In genomic region chr17:73208139-73208827, GRCh38 we compare ENCODE assay signal across 1 cellular context.
A peak's percentile ranks its signal among the peaks of the same experiment; 100 is the strongest.
TF ChIP-seq lines count a peak whose summit lies in the region.

No MANE protein-coding gene starts in this region.

TF ChIP-seq in HepG2, 621 proteins besides CTCF, POLR2A, EP300 and RAD21:
- TF ChIP-seq JDP2 (CRISPR knock-in tag; IDR thresholded peaks at IDR 0.05; ENCODE audit: borderline replicate concordance) (no peak), TGIF2 (CRISPR knock-in tag; IDR thresholded peaks at IDR 0.05) (no peak), CENPT (CRISPR knock-in tag; IDR thresholded peaks at IDR 0.05; ENCODE audit: low read depth) (no peak), ZNF367 (CRISPR knock-in tag; IDR thresholded peaks at IDR 0.05; ENCODE audit: borderline replicate concordance) (no peak), THAP11 (CRISPR knock-in tag; IDR thresholded peaks at IDR 0.05) (no peak), GABPA (IDR thresholded peaks at IDR 0.05; ENCODE audit: low read depth, low read length) (no peak), GABPA (CRISPR knock-in tag; IDR thresholded peaks at IDR 0.05; ENCODE audit: low read depth) (no peak), FOXK1 (CRISPR knock-in tag; IDR thresholded peaks at IDR 0.05; ENCODE audit: borderline replicate concordance, low read depth) (no peak), ZNF496 (CRISPR knock-in tag; IDR thresholded peaks at IDR 0.05; ENCODE audit: insufficient replicate concordance) (no peak), ZNF24 (IDR thresholded peaks at IDR 0.05) (no peak), AGO2 (optimal IDR thresholded peaks at IDR 0.05; ENCODE audit: low read depth, low read length) (peak; percentile 82), NKX3-1 (CRISPR knock-in tag; IDR thresholded peaks at IDR 0.05) (no peak), POLR2AphosphoS2 (IDR thresholded peaks at IDR 0.05; ENCODE audit: low read depth, low read length) (no peak), HMG20A (CRISPR knock-in tag; IDR thresholded peaks at IDR 0.05; ENCODE audit: borderline replicate concordance) (no peak), ZNF775 (CRISPR knock-in tag; IDR thresholded peaks at IDR 0.05; ENCODE audit: borderline replicate concordance) (no peak), SOX6 (IDR thresholded peaks at IDR 0.05) (no peak), SOX6 (CRISPR knock-in tag; IDR thresholded peaks at IDR 0.05) (no peak), RBM22 (optimal IDR thresholded peaks at IDR 0.05; ENCODE audit: low read length) (peak; percentile 72), ZNF543 (CRISPR knock-in tag; IDR thresholded peaks at IDR 0.05) (no peak), POLR2G (IDR thresholded peaks at IDR 0.05; ENCODE audit: low read depth, low read length) (0 out of 2 replicates have a peak, but pooled peaks have one; percentile 9), DBP (CRISPR knock-in tag; IDR thresholded peaks at IDR 0.05; ENCODE audit: not compliant biosample characterization) (no peak), ZSCAN21 (CRISPR knock-in tag; IDR thresholded peaks at IDR 0.05; ENCODE audit: borderline replicate concordance) (no peak), HNF4A (CRISPR knock-in tag; IDR thresholded peaks at IDR 0.05) (no peak), ZNF557 (CRISPR knock-in tag; IDR thresholded peaks at IDR 0.05) (no peak), NRL (CRISPR knock-in tag; IDR thresholded peaks at IDR 0.05; ENCODE audit: borderline replicate concordance) (0 out of 2 replicates have a peak, but pooled peaks have one; percentile 30), ZFX (CRISPR knock-in tag; IDR thresholded peaks at IDR 0.05; ENCODE audit: low read depth) (no peak), ATF7-NPFF (CRISPR knock-in tag; IDR thresholded peaks at IDR 0.05; ENCODE audit: low read depth) (no peak), GATAD2A (CRISPR knock-in tag; IDR thresholded peaks at IDR 0.05) (no peak)
- TF ChIP-seq, protein P1, sequence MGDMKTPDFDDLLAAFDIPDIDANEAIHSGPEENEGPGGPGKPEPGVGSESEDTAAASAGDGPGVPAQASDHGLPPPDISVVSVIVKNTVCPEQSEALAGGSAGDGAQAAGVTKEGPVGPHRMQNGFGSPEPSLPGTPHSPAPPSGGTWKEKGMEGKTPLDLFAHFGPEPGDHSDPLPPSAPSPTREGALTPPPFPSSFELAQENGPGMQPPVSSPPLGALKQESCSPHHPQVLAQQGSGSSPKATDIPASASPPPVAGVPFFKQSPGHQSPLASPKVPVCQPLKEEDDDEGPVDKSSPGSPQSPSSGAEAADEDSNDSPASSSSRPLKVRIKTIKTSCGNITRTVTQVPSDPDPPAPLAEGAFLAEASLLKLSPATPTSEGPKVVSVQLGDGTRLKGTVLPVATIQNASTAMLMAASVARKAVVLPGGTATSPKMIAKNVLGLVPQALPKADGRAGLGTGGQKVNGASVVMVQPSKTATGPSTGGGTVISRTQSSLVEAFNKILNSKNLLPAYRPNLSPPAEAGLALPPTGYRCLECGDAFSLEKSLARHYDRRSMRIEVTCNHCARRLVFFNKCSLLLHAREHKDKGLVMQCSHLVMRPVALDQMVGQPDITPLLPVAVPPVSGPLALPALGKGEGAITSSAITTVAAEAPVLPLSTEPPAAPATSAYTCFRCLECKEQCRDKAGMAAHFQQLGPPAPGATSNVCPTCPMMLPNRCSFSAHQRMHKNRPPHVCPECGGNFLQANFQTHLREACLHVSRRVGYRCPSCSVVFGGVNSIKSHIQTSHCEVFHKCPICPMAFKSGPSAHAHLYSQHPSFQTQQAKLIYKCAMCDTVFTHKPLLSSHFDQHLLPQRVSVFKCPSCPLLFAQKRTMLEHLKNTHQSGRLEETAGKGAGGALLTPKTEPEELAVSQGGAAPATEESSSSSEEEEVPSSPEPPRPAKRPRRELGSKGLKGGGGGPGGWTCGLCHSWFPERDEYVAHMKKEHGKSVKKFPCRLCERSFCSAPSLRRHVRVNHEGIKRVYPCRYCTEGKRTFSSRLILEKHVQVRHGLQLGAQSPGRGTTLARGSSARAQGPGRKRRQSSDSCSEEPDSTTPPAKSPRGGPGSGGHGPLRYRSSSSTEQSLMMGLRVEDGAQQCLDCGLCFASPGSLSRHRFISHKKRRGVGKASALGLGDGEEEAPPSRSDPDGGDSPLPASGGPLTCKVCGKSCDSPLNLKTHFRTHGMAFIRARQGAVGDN (CRISPR knock-in tag; IDR thresholded peaks at IDR 0.05) = peak; percentile 30
- TF ChIP-seq, protein P2, sequence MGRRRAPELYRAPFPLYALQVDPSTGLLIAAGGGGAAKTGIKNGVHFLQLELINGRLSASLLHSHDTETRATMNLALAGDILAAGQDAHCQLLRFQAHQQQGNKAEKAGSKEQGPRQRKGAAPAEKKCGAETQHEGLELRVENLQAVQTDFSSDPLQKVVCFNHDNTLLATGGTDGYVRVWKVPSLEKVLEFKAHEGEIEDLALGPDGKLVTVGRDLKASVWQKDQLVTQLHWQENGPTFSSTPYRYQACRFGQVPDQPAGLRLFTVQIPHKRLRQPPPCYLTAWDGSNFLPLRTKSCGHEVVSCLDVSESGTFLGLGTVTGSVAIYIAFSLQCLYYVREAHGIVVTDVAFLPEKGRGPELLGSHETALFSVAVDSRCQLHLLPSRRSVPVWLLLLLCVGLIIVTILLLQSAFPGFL (CRISPR knock-in tag; IDR thresholded peaks at IDR 0.05) = no peak
- TF ChIP-seq, protein P3, sequence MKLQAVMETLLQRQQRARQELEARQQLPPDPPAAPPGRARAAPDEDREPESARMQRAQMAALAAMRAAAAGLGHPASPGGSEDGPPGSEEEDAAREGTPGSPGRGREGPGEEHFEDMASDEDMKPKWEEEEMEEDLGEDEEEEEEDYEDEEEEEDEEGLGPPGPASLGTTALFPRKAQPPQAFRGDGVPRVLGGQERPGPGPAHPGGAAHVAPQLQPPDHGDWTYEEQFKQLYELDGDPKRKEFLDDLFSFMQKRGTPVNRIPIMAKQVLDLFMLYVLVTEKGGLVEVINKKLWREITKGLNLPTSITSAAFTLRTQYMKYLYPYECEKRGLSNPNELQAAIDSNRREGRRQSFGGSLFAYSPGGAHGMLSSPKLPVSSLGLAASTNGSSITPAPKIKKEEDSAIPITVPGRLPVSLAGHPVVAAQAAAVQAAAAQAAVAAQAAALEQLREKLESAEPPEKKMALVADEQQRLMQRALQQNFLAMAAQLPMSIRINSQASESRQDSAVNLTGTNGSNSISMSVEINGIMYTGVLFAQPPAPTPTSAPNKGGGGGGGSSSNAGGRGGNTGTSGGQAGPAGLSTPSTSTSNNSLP (IDR thresholded peaks at IDR 0.05; ENCODE audit: low read depth, low read length) = no peak
- TF ChIP-seq, protein P4, sequence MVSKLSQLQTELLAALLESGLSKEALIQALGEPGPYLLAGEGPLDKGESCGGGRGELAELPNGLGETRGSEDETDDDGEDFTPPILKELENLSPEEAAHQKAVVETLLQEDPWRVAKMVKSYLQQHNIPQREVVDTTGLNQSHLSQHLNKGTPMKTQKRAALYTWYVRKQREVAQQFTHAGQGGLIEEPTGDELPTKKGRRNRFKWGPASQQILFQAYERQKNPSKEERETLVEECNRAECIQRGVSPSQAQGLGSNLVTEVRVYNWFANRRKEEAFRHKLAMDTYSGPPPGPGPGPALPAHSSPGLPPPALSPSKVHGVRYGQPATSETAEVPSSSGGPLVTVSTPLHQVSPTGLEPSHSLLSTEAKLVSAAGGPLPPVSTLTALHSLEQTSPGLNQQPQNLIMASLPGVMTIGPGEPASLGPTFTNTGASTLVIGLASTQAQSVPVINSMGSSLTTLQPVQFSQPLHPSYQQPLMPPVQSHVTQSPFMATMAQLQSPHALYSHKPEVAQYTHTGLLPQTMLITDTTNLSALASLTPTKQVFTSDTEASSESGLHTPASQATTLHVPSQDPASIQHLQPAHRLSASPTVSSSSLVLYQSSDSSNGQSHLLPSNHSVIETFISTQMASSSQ (IDR thresholded peaks at IDR 0.05; ENCODE audit: low read depth) = no peak
- TF ChIP-seq, protein P4 (CRISPR knock-in tag; IDR thresholded peaks at IDR 0.05; ENCODE audit: borderline replicate concordance) = no peak
